In genomic region chr6:145865595-145865994, GRCh38 we compare ENCODE assay signal across 10 cellular contexts. TPM values are rescaled to one million over a fixed set of nuclear protein-coding genes. Genes with fewer than 3 reads are reported as not detected.
DNase-seq lines count a peak whose midpoint lies in the region; ATAC-seq, FAIRE-seq and TF ChIP-seq lines count a peak whose summit lies in the region.
"Had no signal": no experiment of that assay in that cellular context is flagged by ENCODE, and none has a peak within 500 bp of the region (broad histone marks: within the 10 kb centered on the region; RNA-seq: fewer than 3 reads in every experiment).

No MANE protein-coding gene starts in this region.

- H3K9me3 Mint-ChIP-seq in CD4-positive, CD25-positive, alpha-beta regulatory T cell: peaks cover 0 to 3% (median 0%) of the 10 kb centered on the region in 7 donors

- peak overlapping the region; percentile 80 for H3K27ac ChIP-seq in CD4-positive, CD25-positive, alpha-beta regulatory T cell (ENCODE audit: insufficient read depth, low read length, poor library complexity, severe bottlenecking)
- H3K27ac ChIP-seq in OCI-LY7 (ENCODE audit: low read depth, low read length, poor library complexity, severe bottlenecking): peak overlapping the region; percentile 96
- no peak overlapping the region for H3K27ac ChIP-seq in pancreas
- H3K27ac ChIP-seq: foreskin keratinocyte had no signal

- TF ChIP-seq CTCF in OCI-LY7 (conservative IDR thresholded peaks at IDR 0.05; ENCODE audit: low read length) (no peak), pancreas (IDR thresholded peaks at IDR 0.05) (no peak)

- no peaks in the 10 kb centered on the region for H3K36me3 ChIP-seq in CD4-positive, CD25-positive, alpha-beta regulatory T cell (ENCODE audit: control insufficient read depth, insufficient read depth, low read length)
- H3K36me3 ChIP-seq in OCI-LY7 (ENCODE audit: insufficient read depth, low read length) (peaks cover 16% of the 10 kb centered on the region), pancreas (no peaks in the 10 kb centered on the region)
- H3K36me3 ChIP-seq: BE2C had no signal

- WGBS in pancreas, 2 donors: 97 to 98% methylated on average over 2 of the region's 2 CpGs

- peak in 1 of 2 donors; percentile 7 for ATAC-seq in CD4-positive, CD25-positive, alpha-beta regulatory T cell (ENCODE audit: low read depth in 2 of 2)
- ATAC-seq in GM19043 (IDR thresholded peaks at IDR 0.05; ENCODE audit: low read depth, unreplicated experiment) (peak; percentile 22), HG02870 (IDR thresholded peaks at IDR 0.05; ENCODE audit: unreplicated experiment) (peak; percentile 28), pancreas (no peak)
- ATAC-seq: foreskin keratinocyte had no signal

- H3K79me2 ChIP-seq in OCI-LY7 (ENCODE audit: insufficient read depth, low read depth, low read length): no peaks in the 10 kb centered on the region

- no peaks in the 10 kb centered on the region for H3K27me3 Mint-ChIP-seq in CD4-positive, CD25-positive, alpha-beta regulatory T cell

- H4K20me1 ChIP-seq in OCI-LY7 (ENCODE audit: insufficient read depth, low read length): no peaks in the 10 kb centered on the region

- H3K4me1 Mint-ChIP-seq in CD4-positive, CD25-positive, alpha-beta regulatory T cell: peaks cover 27 to 47% (median 35%) of the 10 kb centered on the region in 4 donors

- H2AFZ ChIP-seq in OCI-LY7 (ENCODE audit: low read length): peak overlapping the region; percentile 64; the same call in 1 of the 2 replicates

- H3K4me3 ChIP-seq in CD4-positive, CD25-positive, alpha-beta regulatory T cell (ENCODE audit: low read depth, low read length): peak overlapping the region; percentile 70
- H3K4me3 ChIP-seq in OCI-LY7 (ENCODE audit: low read depth, low read length, poor library complexity, severe bottlenecking) (peak overlapping the region; percentile 58), pancreas (no peak overlapping the region)

- BruUV-seq in OCI-LY7 (replicated peaks; lab: Mats Ljungman, UMichigan): no TSS peak

- H3K4me2 ChIP-seq in OCI-LY7 (ENCODE audit: low read length): peak overlapping the region; percentile 78

- H3K27me3 ChIP-seq in CD4-positive, CD25-positive, alpha-beta regulatory T cell (ENCODE audit: control insufficient read depth, insufficient read depth, low read length): no peaks in the 10 kb centered on the region
- H3K27me3 ChIP-seq in pancreas: no peaks in the 10 kb centered on the region
- H3K27me3 ChIP-seq: BE2C, foreskin keratinocyte had no signal

- no peaks in the 10 kb centered on the region for H3K9me2 ChIP-seq in OCI-LY7 (ENCODE audit: insufficient read depth, low read length)

- CTCF ChIA-PET in OCI-LY7 (lab: Charles Lee; ENCODE audit: unreplicated experiment): interaction anchor here (1.0 kb wide), 1 partner anchor 13 kb away, joined by 4 read pairs; no protein-coding TSS in a partner anchor

- DNase-seq in CD4-positive, CD25-positive, alpha-beta regulatory T cell: peak in 1 of 3 donors; percentile 10
- peak; percentile 60 for DNase-seq in OCI-LY7 (ENCODE audit: low spot score)
- DNase-seq in DMS114 treated with DMSO at 0.1 percent for 48 hours (lab: John Stamatoyannopoulos, UW; ENCODE audit: unreplicated experiment): no peak
- no peak for DNase-seq in pancreas
- no peak for DNase-seq in foreskin melanocyte
- no peak for DNase-seq in mesenteric fat pad (ENCODE audit: low spot score)
- DNase-seq: BE2C, foreskin keratinocyte had no signal

- no peaks in the 10 kb centered on the region for H3K9me3 ChIP-seq in CD4-positive, CD25-positive, alpha-beta regulatory T cell (ENCODE audit: control insufficient read depth in 2 of 2, low read length in 2 of 2)
- peaks cover 13% of the 10 kb centered on the region; the same call in 1 of the 2 replicates for H3K9me3 ChIP-seq in OCI-LY7 (ENCODE audit: low read length)
- H3K9me3 ChIP-seq in pancreas: no peaks in the 10 kb centered on the region
- H3K9me3 ChIP-seq: BE2C had no signal

- no peak for FAIRE-seq in pancreas (lab: Jason Lieb, UNC)

- intact Hi-C loops in OCI-LY7 (cut with micrococcal nuclease; ENCODE audit: unreplicated experiment): loop anchor here (1.0 to 5.0 kb wide), 2 partner anchors 97 to 130 kb away; partner anchors contain the start of genes EPM2A and SHPRH
- intact Hi-C loops in pancreas (cut with DNase I): no loop called here

- peak overlapping the region; percentile 52 to 90 (median 89) for H3K27ac Mint-ChIP-seq in CD4-positive, CD25-positive, alpha-beta regulatory T cell

- POLR2A ChIA-PET in OCI-LY7 (lab: Charles Lee): interaction anchor here (1.0 to 5.7 kb wide), 8 partner anchors 10 to 131 kb away, joined by 3 to 69 read pairs (median 6); partner anchors contain the start of genes EPM2A and FBXO30

- peaks cover 33% of the 10 kb centered on the region for H3K4me1 ChIP-seq in CD4-positive, CD25-positive, alpha-beta regulatory T cell (ENCODE audit: control insufficient read depth, insufficient read depth, low read length, poor library complexity, severe bottlenecking)
- peaks cover 75% of the 10 kb centered on the region for H3K4me1 ChIP-seq in OCI-LY7 (ENCODE audit: insufficient read depth, low read length, poor library complexity, severe bottlenecking)
- H3K4me1 ChIP-seq in pancreas: no peaks in the 10 kb centered on the region
- H3K4me1 ChIP-seq: BE2C, foreskin keratinocyte had no signal

- H3K36me3 Mint-ChIP-seq in CD4-positive, CD25-positive, alpha-beta regulatory T cell: peaks cover under 1% of the 10 kb centered on the region

- H3K4me3 Mint-ChIP-seq in CD4-positive, CD25-positive, alpha-beta regulatory T cell: peak overlapping the region; percentile 35 to 77 (median 66)

RNA-seq across cellular contexts. Expression of gene FBXO30, which starts 51.0 kb away (rescaled TPM):
- 4.1 TPM for total RNA-seq in CD4-positive, CD25-positive, alpha-beta regulatory T cell
- 1 to 10 TPM in 3 of 4 donors, under 1 TPM in 1; 0.99 to 1.8 (median 1.3) TPM for polyA plus RNA-seq in CD4-positive, CD25-positive, alpha-beta regulatory T cell
- 4.6 and 5.3 TPM in 2 replicates for total RNA-seq in OCI-LY7 (2014; rRNA removed; shearing (Covaris generic))
- total RNA-seq in OCI-LY7 (2022) (11.7 TPM in 2 replicates), pancreas (1 to 10 TPM; 2.2 to 5.6 (median 2.7) TPM), mesenteric fat pad (8.1 TPM)
- polyA plus RNA-seq in pancreas: 1 to 10 TPM; 1.5 to 2.6 TPM

Comparison
In these comparisons a context has a peak if more than half of its experiments do, and no peak if none do; other contexts are left out.
1. ATAC-seq: peak in GM19043 (single experiment) and HG02870 (single experiment); none in pancreas (0 of 4).
2. H3K27ac ChIP-seq: peak in CD4-positive, CD25-positive, alpha-beta regulatory T cell (single experiment) and OCI-LY7 (single experiment); none in pancreas (0 of 4).
3. H3K4me3 ChIP-seq: peak in CD4-positive, CD25-positive, alpha-beta regulatory T cell (single experiment) and OCI-LY7 (single experiment); none in pancreas (0 of 4).